ENCODE assay signal across 11 cellular contexts in genomic region chr19:39599116-39599515, GRCh38. TPM values are rescaled to one million over a fixed set of nuclear protein-coding genes. Genes with fewer than 3 reads are reported as not detected.
DNase-seq lines count a peak whose midpoint lies in the region; ATAC-seq and TF ChIP-seq lines count a peak whose summit lies in the region.
"Had no signal": no experiment of that assay in that cellular context is flagged by ENCODE, and none has a peak within 500 bp of the region (broad histone marks: within the 10 kb centered on the region; RNA-seq: fewer than 3 reads in every experiment).

No MANE protein-coding gene starts in this region.

- H2BK15ac ChIP-seq in IMR-90 (ENCODE audit: low read depth, low read length) = no peak overlapping the region

- no peak overlapping the region for H3K4me3 ChIP-seq in IMR-90 (ENCODE audit: insufficient read depth, low read depth, low read length)
- no peak overlapping the region for H3K4me3 ChIP-seq in heart left ventricle

- no peak for TF ChIP-seq POLR2A in IMR-90 (IDR thresholded peaks at IDR 0.05; ENCODE audit: low read depth, low read length)
- TF ChIP-seq POLR2A in heart left ventricle (IDR thresholded peaks at IDR 0.05) = no peak

- no CpG with 5 or more reads among the region's 4 CpGs for WGBS in IMR-90 (ENCODE audit: extremely low coverage in 2 of 2, insufficient read length in 1 of 2), 2 experiments
- 11 to 19% (median 16%) methylated on average over 4 of the region's 4 CpGs for WGBS in heart left ventricle, 4 donors

- H3K9me1 ChIP-seq in IMR-90 (ENCODE audit: insufficient read depth, low read length) = no peaks in the 10 kb centered on the region

- H3K56ac ChIP-seq in IMR-90 (ENCODE audit: extremely low read depth, insufficient read depth, low read length) = no peak overlapping the region

- no peak overlapping the region for H4K91ac ChIP-seq in IMR-90 (ENCODE audit: insufficient read depth, low read depth, low read length)

- H3K27me3 Mint-ChIP-seq in activated naive CD4-positive, alpha-beta T cell treated with anti-CD3 and anti-CD28 coated beads for 36 hours (ENCODE audit: low read depth) = peaks cover 34% of the 10 kb centered on the region

- H3K79me1 ChIP-seq in IMR-90 (ENCODE audit: low read depth in 1 of 2, low read length in 2 of 2) = no peaks in the 10 kb centered on the region

- no peak overlapping the region for H3K4ac ChIP-seq in IMR-90 (ENCODE audit: low read depth, low read length)

- H2BK120ac ChIP-seq in IMR-90 (ENCODE audit: low read depth, low read length) = no peak overlapping the region

- H3K4me1 ChIP-seq in IMR-90 (ENCODE audit: control insufficient read depth, insufficient read depth, low read length) (no peaks in the 10 kb centered on the region), heart left ventricle (no peaks in the 10 kb centered on the region)

- no peak overlapping the region for H3K23ac ChIP-seq in IMR-90 (ENCODE audit: low read depth, low read length)

- H4K8ac ChIP-seq in IMR-90 (ENCODE audit: low read depth in 2 of 2, low read length in 2 of 2) = no peak overlapping the region

- no peak for ATAC-seq in IMR-90 (ENCODE audit: low read depth)
- ATAC-seq in HG03432 (IDR thresholded peaks at IDR 0.05; ENCODE audit: unreplicated experiment) = no peak
- ATAC-seq in HG03521 (IDR thresholded peaks at IDR 0.05; ENCODE audit: unreplicated experiment) = no peak
- ATAC-seq in heart left ventricle = no peak

- BruUV-seq in IMR-90 (replicated peaks; lab: Mats Ljungman, UMichigan) = no TSS peak

- TF ChIP-seq CTCF in IMR-90 (conservative IDR thresholded peaks at IDR 0.05; ENCODE audit: low read depth, low read length) (no peak), heart left ventricle (IDR thresholded peaks at IDR 0.05) (no peak)

- no peaks in the 10 kb centered on the region for H3K36me3 Mint-ChIP-seq in activated naive CD4-positive, alpha-beta T cell treated with anti-CD3 and anti-CD28 coated beads for 36 hours (ENCODE audit: low read depth)

- H3K9me3 ChIP-seq in IMR-90 (ENCODE audit: control insufficient read depth, insufficient read depth, low read length) = no peaks in the 10 kb centered on the region
- H3K9me3 ChIP-seq in heart left ventricle = peaks cover 0 to 13% (median 0%) of the 10 kb centered on the region in 12 donors

- intact Hi-C loops in IMR-90 (cut with micrococcal nuclease) = loop anchor here (2.0 kb wide), 1 partner anchor 48 kb away; no protein-coding TSS in a partner anchor
- intact Hi-C loops in activated naive CD4-positive, alpha-beta T cell treated with anti-CD3 and anti-CD28 coated beads for 36 hours (cut with micrococcal nuclease) = loop anchor here (10.0 kb wide), 1 partner anchor 46 kb away; no protein-coding TSS in a partner anchor
- intact Hi-C loops in heart left ventricle (cut with DNase I) = no loop called here

- H3K9me3 Mint-ChIP-seq in activated naive CD4-positive, alpha-beta T cell treated with anti-CD3 and anti-CD28 coated beads for 36 hours = no peaks in the 10 kb centered on the region

- H3K18ac ChIP-seq in IMR-90 (ENCODE audit: low read depth, low read length) = no peak overlapping the region

- no peaks in the 10 kb centered on the region for H3K36me3 ChIP-seq in IMR-90 (ENCODE audit: control insufficient read depth, insufficient read depth, low read length)
- no peaks in the 10 kb centered on the region for H3K36me3 ChIP-seq in heart left ventricle

- no peak overlapping the region for H2BK20ac ChIP-seq in IMR-90 (ENCODE audit: low read depth, low read length)

- H2BK5ac ChIP-seq in IMR-90 (ENCODE audit: low read depth, low read length, poor library complexity, severe bottlenecking) = no peak overlapping the region

- no peak overlapping the region for H3K14ac ChIP-seq in IMR-90 (replicated peaks; ENCODE audit: low read depth, low read length)

- no peaks in the 10 kb centered on the region for H3K27me3 ChIP-seq in IMR-90 (ENCODE audit: control insufficient read depth, insufficient read depth, low read length)
- peaks cover 0 to 27% (median 0%) of the 10 kb centered on the region in 9 donors for H3K27me3 ChIP-seq in heart left ventricle

- in situ Hi-C loops in IMR-90 (cut with MboI; ENCODE audit: low sequenced_read_pairs) = no loop called here

- no peak for TF ChIP-seq RAD21 in IMR-90 (IDR thresholded peaks at IDR 0.05; ENCODE audit: low read length)

- DNase-seq in Daoy (ENCODE audit: low read depth) (peak; percentile 38), IMR-90 (peak; percentile 27), kidney tubule cell (ENCODE audit: low spot score) (peak; percentile 19), retina (no peak), heart left ventricle (no peak)
- peak; percentile 65 for DNase-seq in activated naive CD4-positive, alpha-beta T cell treated with anti-CD3 and anti-CD28 coated beads for 36 hours
- DNase-seq: H9, naive B cell had no signal

- H4K5ac ChIP-seq in IMR-90 (ENCODE audit: low read depth, low read length) = no peak overlapping the region

- H4K20me1 ChIP-seq in IMR-90 (ENCODE audit: insufficient read depth, low read length) = no peaks in the 10 kb centered on the region

- H3K4me3 Mint-ChIP-seq in activated naive CD4-positive, alpha-beta T cell treated with anti-CD3 and anti-CD28 coated beads for 36 hours = no peak overlapping the region
- H3K4me3 Mint-ChIP-seq: H9, naive B cell had no signal

- CTCF ChIA-PET in IMR-90 (lab: Yijun Ruan, JAX) = no interaction called here
- CTCF ChIA-PET in activated naive CD4-positive, alpha-beta T cell treated with anti-CD3 and anti-CD28 coated beads for 36 hours (lab: Charles Lee) = interaction anchor here (0.6 kb wide), 1 partner anchor 279 kb away, joined by 4 read pairs; no protein-coding TSS in a partner anchor

- H2AK5ac ChIP-seq in IMR-90 (ENCODE audit: low read depth, low read length) = no peak overlapping the region

- no peak overlapping the region for H2AFZ ChIP-seq in IMR-90 (replicated peaks; ENCODE audit: low read length, poor library complexity)

- H3K9ac ChIP-seq in IMR-90 (ENCODE audit: low read depth, low read length) = no peak overlapping the region

- POLR2A ChIA-PET in IMR-90 (lab: Charles Lee; ENCODE audit: unreplicated experiment) = no interaction called here

- H3K27ac ChIP-seq in IMR-90 (ENCODE audit: insufficient read depth, low read length) = no peak overlapping the region
- H3K27ac ChIP-seq in heart left ventricle = no peak overlapping the region
- H3K27ac ChIP-seq: VCaP had no signal

- H2AK9ac ChIP-seq in IMR-90 (replicated peaks; ENCODE audit: low read depth, low read length, poor library complexity) = no peak overlapping the region

- H3K27ac Mint-ChIP-seq in activated naive CD4-positive, alpha-beta T cell treated with anti-CD3 and anti-CD28 coated beads for 36 hours = no peak overlapping the region
- H3K27ac Mint-ChIP-seq: H9, naive B cell had no signal

- dilution Hi-C loops in IMR-90 (cut with HindIII; ENCODE audit: low sequenced_read_pairs, unreplicated experiment) = no loop called here

- no peak overlapping the region for H3K4me2 ChIP-seq in IMR-90 (ENCODE audit: low read depth, low read length)

- no peaks in the 10 kb centered on the region for H3K4me1 Mint-ChIP-seq in activated naive CD4-positive, alpha-beta T cell treated with anti-CD3 and anti-CD28 coated beads for 36 hours (ENCODE audit: low read depth)
- H3K4me1 Mint-ChIP-seq: H9, naive B cell had no signal

TF ChIP-seq in IMR-90, 13 proteins besides CTCF, POLR2A, EP300 and RAD21 (continues in another document):
- TF ChIP-seq BHLHE40 (IDR thresholded peaks at IDR 0.05; ENCODE audit: low read depth, low read length) (no peak), RCOR1 (IDR thresholded peaks at IDR 0.05; ENCODE audit: insufficient replicate concordance, low read length) (no peak), MXI1 (IDR thresholded peaks at IDR 0.05; ENCODE audit: borderline replicate concordance, low read depth, low read length) (no peak), CHD1 (IDR thresholded peaks at IDR 0.05; ENCODE audit: low read depth, low read length) (no peak), NFE2L2 (IDR thresholded peaks at IDR 0.05; ENCODE audit: low read depth, low read length) (no peak), USF2 (IDR thresholded peaks at IDR 0.05; ENCODE audit: low read depth, low read length) (no peak), RFX5 (IDR thresholded peaks at IDR 0.05; ENCODE audit: low read depth, low read length) (no peak), MAFK (IDR thresholded peaks at IDR 0.05; ENCODE audit: low read depth, low read length) (no peak), MAZ (IDR thresholded peaks at IDR 0.05; ENCODE audit: borderline replicate concordance, low read depth, low read length) (no peak)

RNA-seq across cellular contexts. Expression of gene LGALS13, which starts 3.2 kb away (rescaled TPM):
- not detected in 2 replicates for total RNA-seq in Daoy (2014; rRNA removed; shearing (Covaris generic))
- total RNA-seq in IMR-90 (2012; rRNA removed) (not detected in 2 replicates), heart left ventricle (not detected)
- polyA plus RNA-seq in IMR-90 (2012; rRNA removed) (not detected in 2 replicates), heart left ventricle (not detected)
- not detected in 2 replicates for polyA plus RNA-seq in IMR-90 (2012; cell fraction: cytosol; rRNA removed)
- polyA plus RNA-seq in IMR-90 (2012; cell fraction: nucleus; rRNA removed; ENCODE audit: low replicate concordance) = not detected in 2 replicates
- not detected for total RNA-seq in activated naive CD4-positive, alpha-beta T cell treated with anti-CD3 and anti-CD28 coated beads for 36 hours
- total RNA-seq: H9 had no signal

RNA-seq across cellular contexts. Expression of gene LGALS16, which starts 56.6 kb away (rescaled TPM):
- not detected in 2 replicates for total RNA-seq in Daoy (2014; rRNA removed; shearing (Covaris generic))
- total RNA-seq in IMR-90 (2012; rRNA removed) (not detected in 2 replicates), heart left ventricle (not detected)
- polyA plus RNA-seq in IMR-90 (2012; rRNA removed) (not detected in 2 replicates), heart left ventricle (not detected)
- not detected in 2 replicates for polyA plus RNA-seq in IMR-90 (2012; cell fraction: cytosol; rRNA removed)
- polyA plus RNA-seq in IMR-90 (2012; cell fraction: nucleus; rRNA removed; ENCODE audit: low replicate concordance) = not detected in 2 replicates
- total RNA-seq in activated naive CD4-positive, alpha-beta T cell treated with anti-CD3 and anti-CD28 coated beads for 36 hours = not detected
- total RNA-seq: H9 had no signal

RNA-seq across cellular contexts. Expression of gene EID2, which starts 59.2 kb away (rescaled TPM):
- 13.0 and 16.1 TPM in 2 replicates for total RNA-seq in Daoy (2014; rRNA removed; shearing (Covaris generic))
- 5.7 and 6.9 TPM in 2 replicates for total RNA-seq in IMR-90 (2012; rRNA removed)
- 9.8 and 10.4 TPM in 2 replicates for polyA plus RNA-seq in IMR-90 (2012; rRNA removed)
- polyA plus RNA-seq in IMR-90 (2012; cell fraction: cytosol; rRNA removed) = 2.1 and 7.4 TPM in 2 replicates
- 4.5 and 4.9 TPM in 2 replicates for polyA plus RNA-seq in IMR-90 (2012; cell fraction: nucleus; rRNA removed; ENCODE audit: low replicate concordance)
- total RNA-seq in activated naive CD4-positive, alpha-beta T cell treated with anti-CD3 and anti-CD28 coated beads for 36 hours = 1 to 10 TPM; 7.7 to 9.1 TPM
- total RNA-seq in heart left ventricle = 10 to 100 TPM in 7 of 9 donors, 1 to 10 TPM in 2; 7.1 to 14.6 (median 12.6) TPM
- 10 to 100 TPM; 12.9 to 16.5 TPM for polyA plus RNA-seq in heart left ventricle

Comparison
In these comparisons a context has a peak if more than half of its experiments do, and no peak if none do; other contexts are left out.
1. DNase-seq: peak in Daoy (single experiment), IMR-90 (single experiment), activated naive CD4-positive, alpha-beta T cell treated with anti-CD3 and anti-CD28 coated beads for 36 hours (single experiment) and kidney tubule cell (single experiment); none in retina (single experiment) and heart left ventricle (0 of 5).
2. intact Hi-C loops: an anchor here in IMR-90 (2.0 kb wide) and activated naive CD4-positive, alpha-beta T cell treated with anti-CD3 and anti-CD28 coated beads for 36 hours (10.0 kb wide); none called in heart left ventricle.